ENCODE assay signal across 8 cellular contexts in genomic region chr10:84805149-84805548, GRCh38.
"Had no signal": no experiment of that assay in that cellular context is flagged by ENCODE, and none has a peak within 500 bp of the region (broad histone marks: within the 10 kb centered on the region; RNA-seq: fewer than 3 reads in every experiment).

No MANE protein-coding gene starts in this region.

- DNase-seq: GDM1, GF-D8 had no signal

- H3K4me3 ChIP-seq: GM12878 had no signal

- ATAC-seq: GM12878 had no signal

- FAIRE-seq: G401.6, GM12878, GM12891, GM12892, GM18507, GM19239 had no signal
